8 cellular contexts compared by ENCODE assay signal in the genomic region with DNA sequence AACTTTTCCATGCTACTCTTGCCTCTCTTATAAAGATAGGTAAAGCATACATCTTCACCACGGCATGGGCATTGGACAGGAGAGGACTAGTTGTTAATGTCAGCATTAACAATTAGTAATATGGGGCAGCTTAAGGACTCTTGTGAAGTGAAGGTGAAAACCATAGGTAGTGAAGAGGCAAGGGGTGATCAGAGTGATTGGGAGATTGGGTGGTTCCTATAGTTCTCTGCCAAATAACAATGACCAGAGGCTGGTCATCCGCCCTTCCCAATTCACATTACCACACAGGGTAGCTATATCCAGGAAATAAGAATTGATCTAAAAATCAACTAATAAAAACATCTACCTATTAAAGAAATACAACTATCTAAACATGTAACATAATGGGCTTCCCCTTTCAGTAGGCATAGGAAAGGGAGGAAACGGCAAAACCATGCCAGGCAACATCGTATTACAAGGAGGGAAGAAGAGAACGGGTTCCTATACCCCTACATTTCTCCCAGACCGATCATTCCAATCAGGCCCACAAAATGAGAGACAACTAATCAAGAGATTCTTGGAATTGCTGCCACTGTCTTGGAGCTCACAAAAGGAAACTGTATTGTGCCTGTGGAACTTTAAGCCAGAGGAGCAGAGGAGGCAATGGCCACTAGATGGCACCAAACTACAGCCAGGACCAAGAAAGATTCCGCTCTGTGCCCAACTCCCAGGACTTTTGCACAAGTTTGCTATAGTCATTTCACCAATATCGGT.
A peak's percentile ranks its signal among the peaks of the same experiment; 100 is the strongest.
DNase-seq lines count a peak whose midpoint lies in the region; ATAC-seq and TF ChIP-seq lines count a peak whose summit lies in the region.

No MANE protein-coding gene starts in this region.

- POLR2A ChIA-PET in activated CD4-positive, alpha-beta T cell treated with anti-CD3 and anti-CD28 coated beads for 36 hours (lab: Charles Lee) = no interaction called here

- H3K36me3 ChIP-seq in colonic mucosa = no peaks in the 10 kb centered on the region
- no peaks in the 10 kb centered on the region for H3K36me3 ChIP-seq in right lobe of liver

- 38% methylated on average over 8 of the region's 8 CpGs for WGBS in right lobe of liver (ENCODE audit: insufficient coverage, low coverage, low lambda C conversion rate, missing lambda C conversion rate)

- H3K36me3 Mint-ChIP-seq in activated CD4-positive, alpha-beta T cell treated with anti-CD3 and anti-CD28 coated beads for 36 hours (ENCODE audit: low read depth) = no peaks in the 10 kb centered on the region

- peak; percentile 92 for ATAC-seq in GM18867 (IDR thresholded peaks at IDR 0.05; ENCODE audit: unreplicated experiment)
- peak; percentile 92 for ATAC-seq in HG03095 (IDR thresholded peaks at IDR 0.05; ENCODE audit: unreplicated experiment)
- peak; percentile 90 for ATAC-seq in activated CD4-positive, alpha-beta T cell treated with anti-CD3 and anti-CD28 coated beads for 36 hours
- peak; percentile 99 to 100 (median 100) for ATAC-seq in right lobe of liver

- H3K4me1 ChIP-seq in colonic mucosa (no peaks in the 10 kb centered on the region), right lobe of liver (peaks cover 0 to 13% (median 0%) of the 10 kb centered on the region in 4 donors)

- H3K4me3 ChIP-seq in colonic mucosa = no peak overlapping the region
- H3K4me3 ChIP-seq in right lobe of liver = no peak overlapping the region

- no peak overlapping the region for H3K9ac ChIP-seq in colonic mucosa (ENCODE audit: low read depth in 2 of 2, low read length in 2 of 2)

- peak; percentile 100 for TF ChIP-seq CTCF in AG09319 (IDR thresholded peaks at IDR 0.05; ENCODE audit: low read depth, low read length)
- TF ChIP-seq CTCF in colonic mucosa (IDR thresholded peaks at IDR 0.05) = peak; percentile 89
- peak; percentile 86 to 97 (median 95) for TF ChIP-seq CTCF in right lobe of liver (IDR thresholded peaks at IDR 0.05)

- intact Hi-C loops in activated CD4-positive, alpha-beta T cell treated with anti-CD3 and anti-CD28 coated beads for 36 hours (cut with DNase I, micrococcal nuclease) = loop anchor here (1.0 to 5.0 kb wide), 2 partner anchors 85 to 787 kb away; no protein-coding TSS in a partner anchor
- intact Hi-C loops in colonic mucosa (cut with DNase I) = loop anchor here (5.0 kb wide), 1 partner anchor 82 kb away; no protein-coding TSS in a partner anchor
- intact Hi-C loops in right lobe of liver (cut with DNase I) = no loop called here

- H3K9me3 ChIP-seq in colonic mucosa = no peaks in the 10 kb centered on the region
- no peaks in the 10 kb centered on the region for H3K9me3 ChIP-seq in right lobe of liver

- H3K4me3 Mint-ChIP-seq in activated CD4-positive, alpha-beta T cell treated with anti-CD3 and anti-CD28 coated beads for 36 hours = peak overlapping the region; percentile 32

- CTCF ChIA-PET in activated CD4-positive, alpha-beta T cell treated with anti-CD3 and anti-CD28 coated beads for 36 hours (lab: Charles Lee) = interaction anchor here (0.5 to 6.2 kb wide), 30 partner anchors 8 to 1562 kb away, joined by 3 to 96 read pairs (median 3); no protein-coding TSS in a partner anchor

- TF ChIP-seq POLR2A in right lobe of liver (IDR thresholded peaks at IDR 0.05) = no peak

- H3K27ac Mint-ChIP-seq in activated CD4-positive, alpha-beta T cell treated with anti-CD3 and anti-CD28 coated beads for 36 hours = no peak overlapping the region

- peak; percentile 59 for DNase-seq in AG09319 (ENCODE audit: extremely low read depth, low read depth)
- peak; percentile 34 for DNase-seq in NCI-H345 treated with DMSO at 0.1 percent for 48 hours (lab: John Stamatoyannopoulos, UW; ENCODE audit: unreplicated experiment)
- DNase-seq in activated CD4-positive, alpha-beta T cell treated with anti-CD3 and anti-CD28 coated beads for 36 hours = peak; percentile 83
- peak; percentile 81 for DNase-seq in colonic mucosa
- peak; percentile 60 to 76 (median 60) for DNase-seq in right lobe of liver
- peak; percentile 26 to 44 (median 29) for DNase-seq in stimulated activated CD4-positive, alpha-beta T cell treated with anti-CD3 and anti-CD28 coated beads, TNF-alpha, amount 100 ng/mL, for 4 hours (ENCODE audit: low read depth in 3 of 3)

- no peaks in the 10 kb centered on the region for H3K27me3 ChIP-seq in colonic mucosa
- no peaks in the 10 kb centered on the region for H3K27me3 ChIP-seq in right lobe of liver

- peaks cover 12% of the 10 kb centered on the region for H3K4me1 Mint-ChIP-seq in activated CD4-positive, alpha-beta T cell treated with anti-CD3 and anti-CD28 coated beads for 36 hours

- H3K9me3 Mint-ChIP-seq in activated CD4-positive, alpha-beta T cell treated with anti-CD3 and anti-CD28 coated beads for 36 hours (ENCODE audit: low read depth) = no peaks in the 10 kb centered on the region

- H3K27ac ChIP-seq in colonic mucosa = no peak overlapping the region
- no peak overlapping the region for H3K27ac ChIP-seq in right lobe of liver

- no peaks in the 10 kb centered on the region for H3K27me3 Mint-ChIP-seq in activated CD4-positive, alpha-beta T cell treated with anti-CD3 and anti-CD28 coated beads for 36 hours

Comparison
In these comparisons a context has a peak if more than half of its experiments do, and no peak if none do; other contexts are left out.
1. DNase-seq: peak in every context shown above with its lines; median percentile 83 in activated CD4-positive, alpha-beta T cell treated with anti-CD3 and anti-CD28 coated beads for 36 hours; 81 in colonic mucosa; 60 in right lobe of liver; 59 in AG09319; 34 in NCI-H345 treated with DMSO at 0.1 percent for 48 hours; 29 in stimulated activated CD4-positive, alpha-beta T cell treated with anti-CD3 and anti-CD28 coated beads, TNF-alpha, amount 100 ng/mL, for 4 hours.
2. intact Hi-C loops: an anchor here in activated CD4-positive, alpha-beta T cell treated with anti-CD3 and anti-CD28 coated beads for 36 hours (1.0 to 5.0 kb wide) and colonic mucosa (5.0 kb wide); none called in right lobe of liver.